ENCODE assay signal across 1 cellular context in the genomic region with DNA sequence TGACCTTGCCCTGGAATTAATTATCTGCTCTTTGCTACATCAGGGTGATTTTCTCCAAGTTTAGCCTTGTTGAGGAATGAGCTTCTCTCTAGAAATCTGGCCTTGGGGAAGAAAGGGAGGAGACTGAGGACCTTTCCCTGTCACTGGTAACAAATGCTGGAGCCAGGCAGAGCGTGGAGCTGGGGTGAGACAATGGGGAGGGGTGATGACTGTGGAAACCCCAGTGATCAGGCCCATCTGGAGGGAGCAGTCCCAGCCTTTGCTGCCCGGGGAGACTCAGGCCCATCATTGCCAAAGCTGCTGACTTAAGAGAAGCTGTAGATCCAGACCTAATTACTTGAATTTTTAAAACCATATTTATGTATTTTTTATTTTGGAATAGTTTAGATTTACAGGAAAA.
TF ChIP-seq lines count a peak whose summit lies in the region.

No MANE protein-coding gene starts in this region.

TF ChIP-seq in WTC11, 78 proteins besides CTCF, POLR2A, EP300 and RAD21:
- TF ChIP-seq, protein P1, sequence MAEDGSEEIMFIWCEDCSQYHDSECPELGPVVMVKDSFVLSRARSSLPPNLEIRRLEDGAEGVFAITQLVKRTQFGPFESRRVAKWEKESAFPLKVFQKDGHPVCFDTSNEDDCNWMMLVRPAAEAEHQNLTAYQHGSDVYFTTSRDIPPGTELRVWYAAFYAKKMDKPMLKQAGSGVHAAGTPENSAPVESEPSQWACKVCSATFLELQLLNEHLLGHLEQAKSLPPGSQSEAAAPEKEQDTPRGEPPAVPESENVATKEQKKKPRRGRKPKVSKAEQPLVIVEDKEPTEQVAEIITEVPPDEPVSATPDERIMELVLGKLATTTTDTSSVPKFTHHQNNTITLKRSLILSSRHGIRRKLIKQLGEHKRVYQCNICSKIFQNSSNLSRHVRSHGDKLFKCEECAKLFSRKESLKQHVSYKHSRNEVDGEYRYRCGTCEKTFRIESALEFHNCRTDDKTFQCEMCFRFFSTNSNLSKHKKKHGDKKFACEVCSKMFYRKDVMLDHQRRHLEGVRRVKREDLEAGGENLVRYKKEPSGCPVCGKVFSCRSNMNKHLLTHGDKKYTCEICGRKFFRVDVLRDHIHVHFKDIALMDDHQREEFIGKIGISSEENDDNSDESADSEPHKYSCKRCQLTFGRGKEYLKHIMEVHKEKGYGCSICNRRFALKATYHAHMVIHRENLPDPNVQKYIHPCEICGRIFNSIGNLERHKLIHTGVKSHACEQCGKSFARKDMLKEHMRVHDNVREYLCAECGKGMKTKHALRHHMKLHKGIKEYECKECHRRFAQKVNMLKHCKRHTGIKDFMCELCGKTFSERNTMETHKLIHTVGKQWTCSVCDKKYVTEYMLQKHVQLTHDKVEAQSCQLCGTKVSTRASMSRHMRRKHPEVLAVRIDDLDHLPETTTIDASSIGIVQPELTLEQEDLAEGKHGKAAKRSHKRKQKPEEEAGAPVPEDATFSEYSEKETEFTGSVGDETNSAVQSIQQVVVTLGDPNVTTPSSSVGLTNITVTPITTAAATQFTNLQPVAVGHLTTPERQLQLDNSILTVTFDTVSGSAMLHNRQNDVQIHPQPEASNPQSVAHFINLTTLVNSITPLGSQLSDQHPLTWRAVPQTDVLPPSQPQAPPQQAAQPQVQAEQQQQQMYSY (CRISPR knock-in tag; IDR thresholded peaks at IDR 0.05): no peak
- no peak for TF ChIP-seq TEAD1 (CRISPR knock-in tag; IDR thresholded peaks at IDR 0.05)
- TF ChIP-seq, protein P2, sequence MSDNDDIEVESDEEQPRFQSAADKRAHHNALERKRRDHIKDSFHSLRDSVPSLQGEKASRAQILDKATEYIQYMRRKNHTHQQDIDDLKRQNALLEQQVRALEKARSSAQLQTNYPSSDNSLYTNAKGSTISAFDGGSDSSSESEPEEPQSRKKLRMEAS (CRISPR knock-in tag; IDR thresholded peaks at IDR 0.05): no peak
- TF ChIP-seq, protein P3, sequence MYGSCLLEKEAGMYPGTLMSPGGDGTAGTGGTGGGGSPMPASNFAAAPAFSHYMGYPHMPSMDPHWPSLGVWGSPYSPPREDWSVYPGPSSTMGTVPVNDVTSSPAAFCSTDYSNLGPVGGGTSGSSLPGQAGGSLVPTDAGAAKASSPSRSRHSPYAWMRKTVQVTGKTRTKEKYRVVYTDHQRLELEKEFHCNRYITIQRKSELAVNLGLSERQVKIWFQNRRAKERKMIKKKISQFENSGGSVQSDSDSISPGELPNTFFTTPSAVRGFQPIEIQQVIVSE (CRISPR knock-in tag; IDR thresholded peaks at IDR 0.05; ENCODE audit: borderline replicate concordance): no peak
- TF ChIP-seq NR1H2 (CRISPR knock-in tag; IDR thresholded peaks at IDR 0.05): no peak
